In the genomic region with DNA sequence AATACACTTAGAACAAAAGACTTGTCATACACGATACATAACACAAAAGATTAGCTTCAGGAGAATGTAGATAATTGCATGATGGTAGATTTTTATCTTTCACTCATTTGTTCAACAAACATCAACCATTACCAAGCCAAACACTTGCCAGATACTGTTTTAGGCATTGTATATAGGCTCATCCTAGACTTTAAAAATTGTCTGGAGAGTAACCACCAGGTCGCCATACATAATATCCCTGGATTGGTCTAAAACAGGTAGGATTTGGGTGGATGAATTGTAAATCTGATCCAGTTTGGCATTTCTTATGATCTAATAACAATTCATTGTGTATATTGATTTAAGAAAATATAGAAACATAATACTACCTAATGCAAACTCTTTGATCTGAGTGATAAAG, we compare ENCODE assay signal across 1 cellular context.
TF ChIP-seq lines count a peak whose summit lies in the region.

No MANE protein-coding gene starts in this region.

TF ChIP-seq in WTC11, 78 proteins besides CTCF, POLR2A, EP300 and RAD21 (continued from another document):
- TF ChIP-seq, protein P1, sequence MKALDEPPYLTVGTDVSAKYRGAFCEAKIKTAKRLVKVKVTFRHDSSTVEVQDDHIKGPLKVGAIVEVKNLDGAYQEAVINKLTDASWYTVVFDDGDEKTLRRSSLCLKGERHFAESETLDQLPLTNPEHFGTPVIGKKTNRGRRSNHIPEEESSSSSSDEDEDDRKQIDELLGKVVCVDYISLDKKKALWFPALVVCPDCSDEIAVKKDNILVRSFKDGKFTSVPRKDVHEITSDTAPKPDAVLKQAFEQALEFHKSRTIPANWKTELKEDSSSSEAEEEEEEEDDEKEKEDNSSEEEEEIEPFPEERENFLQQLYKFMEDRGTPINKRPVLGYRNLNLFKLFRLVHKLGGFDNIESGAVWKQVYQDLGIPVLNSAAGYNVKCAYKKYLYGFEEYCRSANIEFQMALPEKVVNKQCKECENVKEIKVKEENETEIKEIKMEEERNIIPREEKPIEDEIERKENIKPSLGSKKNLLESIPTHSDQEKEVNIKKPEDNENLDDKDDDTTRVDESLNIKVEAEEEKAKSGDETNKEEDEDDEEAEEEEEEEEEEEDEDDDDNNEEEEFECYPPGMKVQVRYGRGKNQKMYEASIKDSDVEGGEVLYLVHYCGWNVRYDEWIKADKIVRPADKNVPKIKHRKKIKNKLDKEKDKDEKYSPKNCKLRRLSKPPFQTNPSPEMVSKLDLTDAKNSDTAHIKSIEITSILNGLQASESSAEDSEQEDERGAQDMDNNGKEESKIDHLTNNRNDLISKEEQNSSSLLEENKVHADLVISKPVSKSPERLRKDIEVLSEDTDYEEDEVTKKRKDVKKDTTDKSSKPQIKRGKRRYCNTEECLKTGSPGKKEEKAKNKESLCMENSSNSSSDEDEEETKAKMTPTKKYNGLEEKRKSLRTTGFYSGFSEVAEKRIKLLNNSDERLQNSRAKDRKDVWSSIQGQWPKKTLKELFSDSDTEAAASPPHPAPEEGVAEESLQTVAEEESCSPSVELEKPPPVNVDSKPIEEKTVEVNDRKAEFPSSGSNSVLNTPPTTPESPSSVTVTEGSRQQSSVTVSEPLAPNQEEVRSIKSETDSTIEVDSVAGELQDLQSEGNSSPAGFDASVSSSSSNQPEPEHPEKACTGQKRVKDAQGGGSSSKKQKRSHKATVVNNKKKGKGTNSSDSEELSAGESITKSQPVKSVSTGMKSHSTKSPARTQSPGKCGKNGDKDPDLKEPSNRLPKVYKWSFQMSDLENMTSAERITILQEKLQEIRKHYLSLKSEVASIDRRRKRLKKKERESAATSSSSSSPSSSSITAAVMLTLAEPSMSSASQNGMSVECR (CRISPR knock-in tag; IDR thresholded peaks at IDR 0.05; ENCODE audit: borderline replicate concordance): no peak
- TF ChIP-seq, protein P2, sequence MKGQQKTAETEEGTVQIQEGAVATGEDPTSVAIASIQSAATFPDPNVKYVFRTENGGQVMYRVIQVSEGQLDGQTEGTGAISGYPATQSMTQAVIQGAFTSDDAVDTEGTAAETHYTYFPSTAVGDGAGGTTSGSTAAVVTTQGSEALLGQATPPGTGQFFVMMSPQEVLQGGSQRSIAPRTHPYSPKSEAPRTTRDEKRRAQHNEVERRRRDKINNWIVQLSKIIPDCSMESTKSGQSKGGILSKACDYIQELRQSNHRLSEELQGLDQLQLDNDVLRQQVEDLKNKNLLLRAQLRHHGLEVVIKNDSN (CRISPR knock-in tag; IDR thresholded peaks at IDR 0.05): no peak
- TF ChIP-seq, protein P3, sequence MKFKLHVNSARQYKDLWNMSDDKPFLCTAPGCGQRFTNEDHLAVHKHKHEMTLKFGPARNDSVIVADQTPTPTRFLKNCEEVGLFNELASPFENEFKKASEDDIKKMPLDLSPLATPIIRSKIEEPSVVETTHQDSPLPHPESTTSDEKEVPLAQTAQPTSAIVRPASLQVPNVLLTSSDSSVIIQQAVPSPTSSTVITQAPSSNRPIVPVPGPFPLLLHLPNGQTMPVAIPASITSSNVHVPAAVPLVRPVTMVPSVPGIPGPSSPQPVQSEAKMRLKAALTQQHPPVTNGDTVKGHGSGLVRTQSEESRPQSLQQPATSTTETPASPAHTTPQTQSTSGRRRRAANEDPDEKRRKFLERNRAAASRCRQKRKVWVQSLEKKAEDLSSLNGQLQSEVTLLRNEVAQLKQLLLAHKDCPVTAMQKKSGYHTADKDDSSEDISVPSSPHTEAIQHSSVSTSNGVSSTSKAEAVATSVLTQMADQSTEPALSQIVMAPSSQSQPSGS (CRISPR knock-in tag; IDR thresholded peaks at IDR 0.05; ENCODE audit: borderline replicate concordance, low read depth): no peak
- no peak for TF ChIP-seq CREB1 (CRISPR knock-in tag; IDR thresholded peaks at IDR 0.05)
- no peak for TF ChIP-seq GTF2I (CRISPR knock-in tag; conservative IDR thresholded peaks at IDR 0.05)
- TF ChIP-seq, protein P4, sequence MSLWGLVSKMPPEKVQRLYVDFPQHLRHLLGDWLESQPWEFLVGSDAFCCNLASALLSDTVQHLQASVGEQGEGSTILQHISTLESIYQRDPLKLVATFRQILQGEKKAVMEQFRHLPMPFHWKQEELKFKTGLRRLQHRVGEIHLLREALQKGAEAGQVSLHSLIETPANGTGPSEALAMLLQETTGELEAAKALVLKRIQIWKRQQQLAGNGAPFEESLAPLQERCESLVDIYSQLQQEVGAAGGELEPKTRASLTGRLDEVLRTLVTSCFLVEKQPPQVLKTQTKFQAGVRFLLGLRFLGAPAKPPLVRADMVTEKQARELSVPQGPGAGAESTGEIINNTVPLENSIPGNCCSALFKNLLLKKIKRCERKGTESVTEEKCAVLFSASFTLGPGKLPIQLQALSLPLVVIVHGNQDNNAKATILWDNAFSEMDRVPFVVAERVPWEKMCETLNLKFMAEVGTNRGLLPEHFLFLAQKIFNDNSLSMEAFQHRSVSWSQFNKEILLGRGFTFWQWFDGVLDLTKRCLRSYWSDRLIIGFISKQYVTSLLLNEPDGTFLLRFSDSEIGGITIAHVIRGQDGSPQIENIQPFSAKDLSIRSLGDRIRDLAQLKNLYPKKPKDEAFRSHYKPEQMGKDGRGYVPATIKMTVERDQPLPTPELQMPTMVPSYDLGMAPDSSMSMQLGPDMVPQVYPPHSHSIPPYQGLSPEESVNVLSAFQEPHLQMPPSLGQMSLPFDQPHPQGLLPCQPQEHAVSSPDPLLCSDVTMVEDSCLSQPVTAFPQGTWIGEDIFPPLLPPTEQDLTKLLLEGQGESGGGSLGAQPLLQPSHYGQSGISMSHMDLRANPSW (CRISPR knock-in tag; conservative IDR thresholded peaks at IDR 0.05; ENCODE audit: low read depth): no peak
- TF ChIP-seq CBFB (CRISPR knock-in tag; IDR thresholded peaks at IDR 0.05; ENCODE audit: low read depth): no peak
- TF ChIP-seq, protein P5, sequence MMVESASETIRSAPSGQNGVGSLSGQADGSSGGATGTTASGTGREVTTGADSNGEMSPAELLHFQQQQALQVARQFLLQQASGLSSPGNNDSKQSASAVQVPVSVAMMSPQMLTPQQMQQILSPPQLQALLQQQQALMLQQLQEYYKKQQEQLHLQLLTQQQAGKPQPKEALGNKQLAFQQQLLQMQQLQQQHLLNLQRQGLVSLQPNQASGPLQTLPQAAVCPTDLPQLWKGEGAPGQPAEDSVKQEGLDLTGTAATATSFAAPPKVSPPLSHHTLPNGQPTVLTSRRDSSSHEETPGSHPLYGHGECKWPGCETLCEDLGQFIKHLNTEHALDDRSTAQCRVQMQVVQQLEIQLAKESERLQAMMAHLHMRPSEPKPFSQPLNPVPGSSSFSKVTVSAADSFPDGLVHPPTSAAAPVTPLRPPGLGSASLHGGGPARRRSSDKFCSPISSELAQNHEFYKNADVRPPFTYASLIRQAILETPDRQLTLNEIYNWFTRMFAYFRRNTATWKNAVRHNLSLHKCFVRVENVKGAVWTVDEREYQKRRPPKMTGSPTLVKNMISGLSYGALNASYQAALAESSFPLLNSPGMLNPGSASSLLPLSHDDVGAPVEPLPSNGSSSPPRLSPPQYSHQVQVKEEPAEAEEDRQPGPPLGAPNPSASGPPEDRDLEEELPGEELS (CRISPR knock-in tag; IDR thresholded peaks at IDR 0.05): no peak
- TF ChIP-seq JUN (CRISPR knock-in tag; IDR thresholded peaks at IDR 0.05): no peak
- TF ChIP-seq, protein P6, sequence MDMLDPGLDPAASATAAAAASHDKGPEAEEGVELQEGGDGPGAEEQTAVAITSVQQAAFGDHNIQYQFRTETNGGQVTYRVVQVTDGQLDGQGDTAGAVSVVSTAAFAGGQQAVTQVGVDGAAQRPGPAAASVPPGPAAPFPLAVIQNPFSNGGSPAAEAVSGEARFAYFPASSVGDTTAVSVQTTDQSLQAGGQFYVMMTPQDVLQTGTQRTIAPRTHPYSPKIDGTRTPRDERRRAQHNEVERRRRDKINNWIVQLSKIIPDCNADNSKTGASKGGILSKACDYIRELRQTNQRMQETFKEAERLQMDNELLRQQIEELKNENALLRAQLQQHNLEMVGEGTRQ (CRISPR knock-in tag; IDR thresholded peaks at IDR 0.05): no peak
- no peak for TF ChIP-seq MYBL2 (CRISPR knock-in tag; IDR thresholded peaks at IDR 0.05)
- TF ChIP-seq, protein P7, sequence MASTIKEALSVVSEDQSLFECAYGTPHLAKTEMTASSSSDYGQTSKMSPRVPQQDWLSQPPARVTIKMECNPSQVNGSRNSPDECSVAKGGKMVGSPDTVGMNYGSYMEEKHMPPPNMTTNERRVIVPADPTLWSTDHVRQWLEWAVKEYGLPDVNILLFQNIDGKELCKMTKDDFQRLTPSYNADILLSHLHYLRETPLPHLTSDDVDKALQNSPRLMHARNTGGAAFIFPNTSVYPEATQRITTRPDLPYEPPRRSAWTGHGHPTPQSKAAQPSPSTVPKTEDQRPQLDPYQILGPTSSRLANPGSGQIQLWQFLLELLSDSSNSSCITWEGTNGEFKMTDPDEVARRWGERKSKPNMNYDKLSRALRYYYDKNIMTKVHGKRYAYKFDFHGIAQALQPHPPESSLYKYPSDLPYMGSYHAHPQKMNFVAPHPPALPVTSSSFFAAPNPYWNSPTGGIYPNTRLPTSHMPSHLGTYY (CRISPR knock-in tag; IDR thresholded peaks at IDR 0.05): no peak
- TF ChIP-seq, protein P8, sequence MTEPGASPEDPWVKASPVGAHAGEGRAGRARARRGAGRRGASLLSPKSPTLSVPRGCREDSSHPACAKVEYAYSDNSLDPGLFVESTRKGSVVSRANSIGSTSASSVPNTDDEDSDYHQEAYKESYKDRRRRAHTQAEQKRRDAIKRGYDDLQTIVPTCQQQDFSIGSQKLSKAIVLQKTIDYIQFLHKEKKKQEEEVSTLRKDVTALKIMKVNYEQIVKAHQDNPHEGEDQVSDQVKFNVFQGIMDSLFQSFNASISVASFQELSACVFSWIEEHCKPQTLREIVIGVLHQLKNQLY (CRISPR knock-in tag; IDR thresholded peaks at IDR 0.05): no peak
- TF ChIP-seq, protein P9, sequence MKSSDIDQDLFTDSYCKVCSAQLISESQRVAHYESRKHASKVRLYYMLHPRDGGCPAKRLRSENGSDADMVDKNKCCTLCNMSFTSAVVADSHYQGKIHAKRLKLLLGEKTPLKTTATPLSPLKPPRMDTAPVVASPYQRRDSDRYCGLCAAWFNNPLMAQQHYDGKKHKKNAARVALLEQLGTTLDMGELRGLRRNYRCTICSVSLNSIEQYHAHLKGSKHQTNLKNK (CRISPR knock-in tag; IDR thresholded peaks at IDR 0.05): no peak
- no peak for TF ChIP-seq ELF4 (CRISPR knock-in tag; IDR thresholded peaks at IDR 0.05; ENCODE audit: low read depth)
- TF ChIP-seq GRHL2 (CRISPR knock-in tag; IDR thresholded peaks at IDR 0.05; ENCODE audit: insufficient replicate concordance, severe bottlenecking): no peak
- TF ChIP-seq, protein P10, sequence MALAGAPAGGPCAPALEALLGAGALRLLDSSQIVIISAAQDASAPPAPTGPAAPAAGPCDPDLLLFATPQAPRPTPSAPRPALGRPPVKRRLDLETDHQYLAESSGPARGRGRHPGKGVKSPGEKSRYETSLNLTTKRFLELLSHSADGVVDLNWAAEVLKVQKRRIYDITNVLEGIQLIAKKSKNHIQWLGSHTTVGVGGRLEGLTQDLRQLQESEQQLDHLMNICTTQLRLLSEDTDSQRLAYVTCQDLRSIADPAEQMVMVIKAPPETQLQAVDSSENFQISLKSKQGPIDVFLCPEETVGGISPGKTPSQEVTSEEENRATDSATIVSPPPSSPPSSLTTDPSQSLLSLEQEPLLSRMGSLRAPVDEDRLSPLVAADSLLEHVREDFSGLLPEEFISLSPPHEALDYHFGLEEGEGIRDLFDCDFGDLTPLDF (CRISPR knock-in tag; IDR thresholded peaks at IDR 0.05): no peak
